In the genomic region with DNA sequence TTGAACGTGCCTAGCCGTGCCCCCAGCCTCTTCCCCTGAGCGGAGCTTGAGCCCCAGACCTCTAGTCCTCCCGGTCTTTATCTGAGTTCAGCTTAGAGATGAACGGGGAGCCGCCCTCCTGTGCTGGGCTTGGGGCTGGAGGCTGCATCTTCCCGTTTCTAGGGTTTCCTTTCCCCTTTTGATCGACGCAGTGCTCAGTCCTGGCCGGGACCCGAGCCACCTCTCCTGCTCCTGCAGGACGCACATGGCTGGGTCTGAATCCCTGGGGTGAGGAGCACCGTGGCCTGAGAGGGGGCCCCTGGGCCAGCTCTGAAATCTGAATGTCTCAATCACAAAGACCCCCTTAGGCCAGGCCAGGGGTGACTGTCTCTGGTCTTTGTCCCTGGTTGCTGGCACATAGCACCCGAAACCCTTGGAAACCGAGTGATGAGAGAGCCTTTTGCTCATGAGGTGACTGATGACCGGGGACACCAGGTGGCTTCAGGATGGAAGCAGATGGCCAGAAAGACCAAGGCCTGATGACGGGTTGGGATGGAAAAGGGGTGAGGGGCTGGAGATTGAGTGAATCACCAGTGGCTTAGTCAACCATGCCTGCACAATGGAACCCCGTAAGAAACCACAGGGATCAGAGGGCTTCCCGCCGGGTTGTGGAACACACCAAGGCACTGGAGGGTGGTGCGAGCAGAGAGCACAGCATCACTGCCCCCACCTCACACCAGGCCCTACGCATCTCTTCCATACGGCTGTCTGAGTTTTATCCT, we compare ENCODE assay signal across 8 cellular contexts. TPM values are rescaled to one million over a fixed set of nuclear protein-coding genes. Genes with fewer than 3 reads are reported as not detected.
DNase-seq lines count a peak whose midpoint lies in the region; ATAC-seq, FAIRE-seq and TF ChIP-seq lines count a peak whose summit lies in the region.

No MANE protein-coding gene starts in this region.

- no peaks in the 10 kb centered on the region for H3K36me3 ChIP-seq in small intestine (ENCODE audit: control insufficient read depth in 2 of 2, insufficient read depth in 2 of 2, low read length in 2 of 2)

- peaks cover 0 to 3% of the 10 kb centered on the region in 2 donors for H3K4me1 ChIP-seq in small intestine (ENCODE audit: control insufficient read depth in 2 of 2, insufficient read depth in 1 of 2, low read depth in 1 of 2, low read length in 1 of 2)

- peak; percentile 29 for ATAC-seq in HG02938 (IDR thresholded peaks at IDR 0.05; ENCODE audit: unreplicated experiment)
- ATAC-seq in HG02884 (IDR thresholded peaks at IDR 0.05; ENCODE audit: unreplicated experiment), result no peak

- FAIRE-seq in small intestine (lab: Jason Lieb, UNC), result no peak

- H3K4me1 Mint-ChIP-seq in MCF 10A (ENCODE audit: insufficient read depth, unreplicated experiment), result peaks cover 18% of the 10 kb centered on the region

- no peaks in the 10 kb centered on the region for H3K27me3 Mint-ChIP-seq in MCF 10A (ENCODE audit: insufficient read depth, unreplicated experiment)

- DNase-seq in GM10248 (ENCODE audit: extremely low spot score) (peak; percentile 51), OCI-M2 (lab: John Stamatoyannopoulos, UW; ENCODE audit: unreplicated experiment) (peak; percentile 8), MCF 10A (ENCODE audit: unreplicated experiment) (peak; percentile 8), iPS-NIHi7 (ENCODE audit: extremely low spot score) (peak; percentile 46), small intestine (peak; percentile 14), COR-L47 (lab: John Stamatoyannopoulos, UW) (no peak)

- peak overlapping the region; percentile 77 to 92 for H3K4me3 ChIP-seq in small intestine (ENCODE audit: low read depth in 1 of 2, low read length in 2 of 2)

- peak overlapping the region; percentile 49 for H3K27ac Mint-ChIP-seq in MCF 10A (ENCODE audit: low read depth, unreplicated experiment)

- intact Hi-C loops in MCF 10A (cut with micrococcal nuclease), result loop anchor here (1.0 to 10.0 kb wide), 2 partner anchors 151 to 313 kb away; a partner anchor contains a TSS

- H3K36me3 Mint-ChIP-seq in MCF 10A (ENCODE audit: insufficient read depth, unreplicated experiment), result no peaks in the 10 kb centered on the region

- BruUV-seq in MCF 10A (replicated peaks; lab: Mats Ljungman, UMichigan), result TSS peak; percentile 49

- TF ChIP-seq CTCF in GM10248 (IDR thresholded peaks at IDR 0.05; ENCODE audit: control extremely low read depth, extremely low read depth, low read depth, missing control alignments) (no peak), MCF 10A (IDR thresholded peaks at IDR 0.05; ENCODE audit: unreplicated experiment) (no peak)

- H3K9me3 ChIP-seq in small intestine (ENCODE audit: control insufficient read depth, low read depth), result no peaks in the 10 kb centered on the region

- CTCF ChIA-PET in GM10248 (lab: Yijun Ruan, JAX) (interaction anchor here (0.6 to 2.9 kb wide), 51 partner anchors 8 to 903 kb away, joined by 3 to 25 read pairs (median 4); a partner anchor contains a TSS), MCF 10A (lab: Yijun Ruan, JAX) (interaction anchor here (0.6 to 2.8 kb wide), 18 partner anchors 8 to 219 kb away, joined by 3 to 14 read pairs (median 4); no protein-coding TSS in a partner anchor)

- POLR2A ChIA-PET in GM10248 (lab: Yijun Ruan, JAX) (interaction anchor here (0.6 to 2.0 kb wide), 5 partner anchors 30 to 44 kb away, joined by 3 to 16 read pairs (median 4); no protein-coding TSS in a partner anchor), MCF 10A (lab: Yijun Ruan, JAX) (interaction anchor here (0.6 to 1.8 kb wide), 17 partner anchors 8 to 178 kb away, joined by 3 to 20 read pairs (median 5); no protein-coding TSS in a partner anchor)

- H3K27ac ChIP-seq in small intestine (ENCODE audit: low read depth in 1 of 2, low read length in 1 of 2), result peak overlapping the region in 1 of 2 donors; percentile 74

- WGBS in small intestine, 3 donors, result 30 to 37% (median 36%) methylated on average over 21 to 23 of the region's 23 CpGs

- H3K4me3 Mint-ChIP-seq in MCF 10A (ENCODE audit: unreplicated experiment), result peak overlapping the region; percentile 79

- no peaks in the 10 kb centered on the region for H3K27me3 ChIP-seq in small intestine (ENCODE audit: control insufficient read depth in 2 of 2, insufficient read depth in 2 of 2, low read length in 2 of 2)

- H3K9me3 Mint-ChIP-seq in MCF 10A (ENCODE audit: unreplicated experiment), result no peaks in the 10 kb centered on the region

RNA-seq across cellular contexts. Expression of a gene that starts 0.7 kb away (rescaled TPM):
- 26.0 and 31.3 TPM in 2 replicates for total RNA-seq in MCF 10A (2022)
- 10 to 100 TPM; 13.2 to 25.9 (median 16.8) TPM for polyA plus RNA-seq in small intestine

RNA-seq across cellular contexts. Expression of a gene that starts 44.8 kb away (rescaled TPM):
- total RNA-seq in MCF 10A (2022), result 87.0 and 97.7 TPM in 2 replicates
- polyA plus RNA-seq in small intestine, result 10 to 100 TPM; 47.2 to 84.9 (median 49.7) TPM
